In genomic region chr19:49152218-49152550, GRCh38 we compare ENCODE assay signal across 1 cellular context.
TF ChIP-seq lines count a peak whose summit lies in the region.

No MANE protein-coding gene starts in this region.

TF ChIP-seq in HepG2, 621 proteins besides CTCF, POLR2A, EP300 and RAD21:
- TF ChIP-seq ZNF883 (CRISPR knock-in tag; IDR thresholded peaks at IDR 0.05; ENCODE audit: not compliant biosample characterization) (no peak), U2AF2 (IDR thresholded peaks at IDR 0.05; ENCODE audit: low read depth, low read length) (no peak), ZNF781 (CRISPR knock-in tag; IDR thresholded peaks at IDR 0.05; ENCODE audit: borderline replicate concordance, not compliant biosample characterization) (no peak), ZBTB44 (CRISPR knock-in tag; IDR thresholded peaks at IDR 0.05) (no peak), ZNF687 (CRISPR knock-in tag; IDR thresholded peaks at IDR 0.05) (no peak), DRAP1 (CRISPR knock-in tag; IDR thresholded peaks at IDR 0.05) (no peak), NFYB (CRISPR knock-in tag; IDR thresholded peaks at IDR 0.05) (no peak), CHD4 (IDR thresholded peaks at IDR 0.05; ENCODE audit: borderline replicate concordance, low read length) (no peak), TERF1 (CRISPR knock-in tag; IDR thresholded peaks at IDR 0.05) (no peak), NBN (conservative IDR thresholded peaks at IDR 0.05) (no peak), GMEB1 (CRISPR knock-in tag; IDR thresholded peaks at IDR 0.05; ENCODE audit: borderline replicate concordance) (no peak)
- TF ChIP-seq, protein P1, sequence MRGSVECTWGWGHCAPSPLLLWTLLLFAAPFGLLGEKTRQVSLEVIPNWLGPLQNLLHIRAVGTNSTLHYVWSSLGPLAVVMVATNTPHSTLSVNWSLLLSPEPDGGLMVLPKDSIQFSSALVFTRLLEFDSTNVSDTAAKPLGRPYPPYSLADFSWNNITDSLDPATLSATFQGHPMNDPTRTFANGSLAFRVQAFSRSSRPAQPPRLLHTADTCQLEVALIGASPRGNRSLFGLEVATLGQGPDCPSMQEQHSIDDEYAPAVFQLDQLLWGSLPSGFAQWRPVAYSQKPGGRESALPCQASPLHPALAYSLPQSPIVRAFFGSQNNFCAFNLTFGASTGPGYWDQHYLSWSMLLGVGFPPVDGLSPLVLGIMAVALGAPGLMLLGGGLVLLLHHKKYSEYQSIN (CRISPR knock-in tag; IDR thresholded peaks at IDR 0.05; ENCODE audit: borderline replicate concordance), result no peak
